In the genomic region with DNA sequence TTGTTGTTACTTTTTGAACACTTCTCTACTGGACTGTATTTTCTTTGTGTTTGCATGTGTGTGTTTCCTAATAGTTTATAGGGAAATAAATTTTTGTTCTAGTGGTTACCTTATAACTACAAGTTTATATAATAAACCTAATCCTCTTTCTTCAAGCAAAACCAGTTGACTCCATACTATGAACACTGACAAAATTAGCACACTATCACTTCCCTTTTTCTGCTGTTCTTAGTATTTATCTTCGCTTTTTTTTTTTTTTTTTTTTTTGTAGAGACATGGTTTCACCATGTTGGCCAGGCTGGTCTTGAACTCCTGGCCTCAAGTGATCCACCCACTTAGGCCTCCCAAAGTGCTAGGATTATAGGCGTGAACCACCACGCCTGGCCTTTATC, we compare ENCODE assay signal across 11 cellular contexts. TPM values are rescaled to one million over a fixed set of nuclear protein-coding genes. Genes with fewer than 3 reads are reported as not detected.
DNase-seq lines count a peak whose midpoint lies in the region; ATAC-seq, FAIRE-seq and TF ChIP-seq lines count a peak whose summit lies in the region.
"Had no signal": no experiment of that assay in that cellular context is flagged by ENCODE, and none has a peak within 500 bp of the region (broad histone marks: within the 10 kb centered on the region; RNA-seq: fewer than 3 reads in every experiment).

No MANE protein-coding gene starts in this region.

- H3K27ac ChIP-seq in DOHH2 (ENCODE audit: low read depth, low read length) (peak overlapping the region; percentile 58), hepatocyte (peak overlapping the region; percentile 91)
- H3K27ac ChIP-seq: SK-N-MC had no signal

- H3K4me3 ChIP-seq in DOHH2 (ENCODE audit: low read length) (peak overlapping the region; percentile 47), hepatocyte (no peak overlapping the region)
- H3K4me3 ChIP-seq: SK-N-MC had no signal

- no peaks in the 10 kb centered on the region; the same call in 1 of the 2 replicates for H3K36me3 ChIP-seq in DOHH2 (ENCODE audit: control insufficient read depth, low read length)
- H3K36me3 ChIP-seq in hepatocyte (replicated peaks; ENCODE audit: insufficient read depth, low read depth) = no peaks in the 10 kb centered on the region

- H3K4me2 ChIP-seq in DOHH2 (ENCODE audit: low read length) (peak overlapping the region; percentile 61), hepatocyte (no peak overlapping the region)

- peak; percentile 51 for ATAC-seq in GM21529 (IDR thresholded peaks at IDR 0.05; ENCODE audit: unreplicated experiment)
- ATAC-seq in GM21528 (IDR thresholded peaks at IDR 0.05; ENCODE audit: low FRiP score, unreplicated experiment) = no peak

- TF ChIP-seq CTCF in DOHH2 (IDR thresholded peaks at IDR 0.05; ENCODE audit: low read depth, low read length, poor library complexity, severe bottlenecking) (no peak), hepatocyte (IDR thresholded peaks at IDR 0.05; ENCODE audit: poor library complexity) (no peak)

- H3K9me2 ChIP-seq in DOHH2 (replicated peaks; ENCODE audit: control insufficient read depth, low read length) (no peaks in the 10 kb centered on the region), hepatocyte (replicated peaks; ENCODE audit: insufficient read depth) (no peaks in the 10 kb centered on the region)

- H3K9me3 ChIP-seq in DOHH2 (ENCODE audit: control insufficient read depth, insufficient read depth, low read length) (peaks cover 7% of the 10 kb centered on the region; the same call in 1 of the 2 replicates), hepatocyte (ENCODE audit: low read depth) (no peaks in the 10 kb centered on the region)

- no peak for FAIRE-seq in urothelium cell line (lab: Jason Lieb, UNC)

- no peaks in the 10 kb centered on the region for H4K20me1 ChIP-seq in DOHH2 (ENCODE audit: control insufficient read depth, insufficient read depth, low read depth, low read length)
- H4K20me1 ChIP-seq in hepatocyte (ENCODE audit: insufficient read depth, poor library complexity, severe bottlenecking) = no peaks in the 10 kb centered on the region

- 96% methylated on average over 3 of the region's 3 CpGs for WGBS in hepatocyte (ENCODE audit: low lambda C conversion rate, missing lambda C conversion rate)

- H3K79me2 ChIP-seq in DOHH2 (ENCODE audit: control insufficient read depth, low read length) (no peaks in the 10 kb centered on the region), hepatocyte (no peaks in the 10 kb centered on the region)

- DNase-seq in NOMO-1 treated with DMSO at 0.1 percent for 48 hours (lab: John Stamatoyannopoulos, UW; ENCODE audit: unreplicated experiment) = peak; percentile 90
- DNase-seq in hepatocyte (ENCODE audit: low spot score) = no peak
- no peak for DNase-seq in HPDE6-E6E7 (ENCODE audit: extremely low spot score)
- no peak for DNase-seq in DMS53 (lab: John Stamatoyannopoulos, UW)
- no peak for DNase-seq in urothelium cell line (ENCODE audit: low spot score)

- H3K27me3 ChIP-seq in DOHH2 (ENCODE audit: control insufficient read depth, low read length) (no peaks in the 10 kb centered on the region), hepatocyte (no peaks in the 10 kb centered on the region)

- peaks cover 4% of the 10 kb centered on the region; the same call in 1 of the 2 replicates for H3F3A ChIP-seq in DOHH2 (ENCODE audit: control insufficient read depth, insufficient read depth)

- H3K4me1 ChIP-seq in DOHH2 (ENCODE audit: control insufficient read depth, low read length) (peaks cover 28% of the 10 kb centered on the region), hepatocyte (ENCODE audit: insufficient read depth) (no peaks in the 10 kb centered on the region)

- no peak overlapping the region for H2AFZ ChIP-seq in hepatocyte

RNA-seq across cellular contexts. Expression of a gene that starts 25.0 kb away (rescaled TPM):
- total RNA-seq in hepatocyte = 64.1 and 72.1 TPM in 2 replicates
- 27.2 and 29.6 TPM in 2 replicates for polyA plus RNA-seq in hepatocyte

RNA-seq across cellular contexts. Expression of a gene that starts 30.8 kb away (rescaled TPM):
- total RNA-seq in hepatocyte = 66.8 and 73.1 TPM in 2 replicates
- 65.3 and 76.3 TPM in 2 replicates for polyA plus RNA-seq in hepatocyte

RNA-seq across cellular contexts. Expression of a gene that starts 54.8 kb away (rescaled TPM):
- not detected in 2 replicates for total RNA-seq in hepatocyte
- polyA plus RNA-seq in hepatocyte = not detected in 2 replicates
- total RNA-seq: bronchial epithelial cell, G401 had no signal
